7 cellular contexts compared by ENCODE assay signal in genomic region chr9:95506692-95507455, GRCh38. TPM values are rescaled to one million over a fixed set of nuclear protein-coding genes. Genes with fewer than 3 reads are reported as not detected.
DNase-seq lines count a peak whose midpoint lies in the region; ATAC-seq and TF ChIP-seq lines count a peak whose summit lies in the region.

No MANE protein-coding gene starts in this region.

- H3K9me3 ChIP-seq in OCI-LY3 (ENCODE audit: insufficient read depth, low read length) (no peaks in the 10 kb centered on the region), adrenal gland (replicated peaks in 1 of 3) (no peaks in the 10 kb centered on the region), psoas muscle (no peaks in the 10 kb centered on the region)

- peak overlapping the region; percentile 99 for H3K4me3 ChIP-seq in OCI-LY3 (ENCODE audit: low read length)
- H3K4me3 ChIP-seq in adrenal gland: peak overlapping the region; percentile 56 to 95 (median 79)
- H3K4me3 ChIP-seq in psoas muscle: peak overlapping the region; percentile 87

- peaks cover 8% of the 10 kb centered on the region; the same call in 1 of the 2 replicates for H4K20me1 ChIP-seq in OCI-LY3 (ENCODE audit: insufficient read depth, low read length)

- peaks cover 50% of the 10 kb centered on the region for H3K79me2 ChIP-seq in OCI-LY3 (ENCODE audit: low read length)

- intact Hi-C loops in adrenal gland (cut with DNase I) (loop anchor here (5.0 to 10.0 kb wide), 2 partner anchors 190 to 192 kb away; partner anchors contain the start of gene FANCC (in 2 of the 2)), left ventricle myocardium superior (cut with micrococcal nuclease) (no loop called here), psoas muscle (cut with DNase I) (loop anchor here in 1 of 2 donors (1.0 to 5.0 kb wide), 3 partner anchors 44 to 368 kb away; partner anchors contain the start of gene ERCC6L2), posterior vena cava (cut with DNase I) (loop anchor here in 1 of 2 donors (10.0 kb wide), 1 partner anchor 192 kb away; the partner anchor contains the start of gene FANCC)

- H3K36me3 ChIP-seq in OCI-LY3 (replicated peaks; ENCODE audit: low read depth, low read length) (no peaks in the 10 kb centered on the region), adrenal gland (replicated peaks in 1 of 2) (no peaks in the 10 kb centered on the region), psoas muscle (ENCODE audit: insufficient read depth in 1 of 2, low read depth in 1 of 2) (no peaks in the 10 kb centered on the region)

- peak overlapping the region; percentile 78 for H3K27ac ChIP-seq in OCI-LY3 (ENCODE audit: low read length)
- peak overlapping the region; percentile 48 to 90 (median 76) for H3K27ac ChIP-seq in adrenal gland
- peak overlapping the region; percentile 88 for H3K27ac ChIP-seq in psoas muscle

- H3K27me3 ChIP-seq in OCI-LY3 (ENCODE audit: low read depth, low read length) (no peaks in the 10 kb centered on the region), adrenal gland (no peaks in the 10 kb centered on the region), psoas muscle (ENCODE audit: insufficient read depth in 3 of 3, low read length in 2 of 3) (no peaks in the 10 kb centered on the region)

- peak in 1 of 2 donors; percentile 46 for TF ChIP-seq POLR2A in adrenal gland (IDR thresholded peaks at IDR 0.05)

- peak; percentile 13 for ATAC-seq in HG03025 (IDR thresholded peaks at IDR 0.05; ENCODE audit: low FRiP score, unreplicated experiment)
- ATAC-seq in left ventricle myocardium superior: peak; percentile 20
- peak in 1 of 4 donors; percentile 28 for ATAC-seq in psoas muscle

- H2AFZ ChIP-seq in OCI-LY3 (ENCODE audit: low read depth, low read length): peak overlapping the region; percentile 20; the same call in 1 of the 2 replicates

- DNase-seq in GM03348 (ENCODE audit: low spot score) (peak; percentile 76), adrenal gland (peak in 6 of 7 donors; percentile 37 to 62 (median 52)), left ventricle myocardium superior (peak; percentile 65), psoas muscle (peak; percentile 34 to 74), posterior vena cava (ENCODE audit: low spot score) (no peak)

- H3K4me1 ChIP-seq in OCI-LY3 (ENCODE audit: low read length) (peaks cover 21% of the 10 kb centered on the region), adrenal gland (replicated peaks in 1 of 2) (peaks cover 9 to 12% of the 10 kb centered on the region in 2 donors), psoas muscle (peaks cover 8% of the 10 kb centered on the region)

- WGBS in adrenal gland, 4 donors: 0 to 2% (median 0%) methylated on average over 25 to 59 of the region's 59 CpGs
- 0 to 1% (median 0%) methylated on average over 56 to 59 of the region's 59 CpGs for WGBS in psoas muscle, 3 donors

- peak overlapping the region; percentile 80 for H3K4me2 ChIP-seq in OCI-LY3 (ENCODE audit: low read length)

- TF ChIP-seq CTCF in OCI-LY3 (IDR thresholded peaks at IDR 0.05; ENCODE audit: low read depth, low read length) (no peak), adrenal gland (IDR thresholded peaks at IDR 0.05) (peak in 1 of 6 experiments; percentile 11), psoas muscle (IDR thresholded peaks at IDR 0.05) (no peak)

- H3K9ac ChIP-seq in OCI-LY3 (ENCODE audit: low read length): peak overlapping the region; percentile 88

RNA-seq across cellular contexts. Expression of gene PTCH1, which starts 9.9 kb away (rescaled TPM):
- total RNA-seq in adrenal gland (10 to 100 TPM in 6 of 8 donors, 1 to 10 TPM in 2; 5.7 to 29.8 (median 13.2) TPM), left ventricle myocardium superior (10.4 TPM), psoas muscle (1 to 10 TPM; 3.5 to 7.5 (median 4.2) TPM), posterior vena cava (10 to 100 TPM in 1 of 2 donors, 1 to 10 TPM in 1; 4.6 to 13.2 TPM)
- polyA plus RNA-seq in adrenal gland (1 to 10 TPM; 2.5 to 6.8 (median 3.7) TPM), psoas muscle (1 to 10 TPM in 2 of 3 donors, under 1 TPM in 1; 0.81 to 7.4 (median 2.1) TPM)
